In genomic region chr18:39742015-39742466, GRCh38 we compare ENCODE assay signal across 12 cellular contexts.
DNase-seq lines count a peak whose midpoint lies in the region; ATAC-seq and TF ChIP-seq lines count a peak whose summit lies in the region.
"Had no signal": no experiment of that assay in that cellular context is flagged by ENCODE, and none has a peak within 500 bp of the region (broad histone marks: within the 10 kb centered on the region; RNA-seq: fewer than 3 reads in every experiment).

No MANE protein-coding gene starts in this region.

- H3K4me1 Mint-ChIP-seq in activated CD4-positive, alpha-beta T cell treated with anti-CD3 and anti-CD28 coated beads, Interleukin-2, amount 10 ng/mL, durations not matched to agents 24 days and 14 days = no peaks in the 10 kb centered on the region
- peaks cover 2% of the 10 kb centered on the region; the same call in 2 of the 3 replicates for H3K4me1 Mint-ChIP-seq in GM23338

- H3K36me3 Mint-ChIP-seq in activated CD4-positive, alpha-beta T cell treated with anti-CD3 and anti-CD28 coated beads, Interleukin-2, amount 10 ng/mL, durations not matched to agents 24 days and 14 days (ENCODE audit: low read depth) = no peaks in the 10 kb centered on the region
- no peaks in the 10 kb centered on the region for H3K36me3 Mint-ChIP-seq in GM23338 (ENCODE audit: low read depth)

- no peak overlapping the region for H2AFZ ChIP-seq in GM23338

- no peak overlapping the region for H3K27ac ChIP-seq in GM23338 (ENCODE audit: low read depth)
- H3K27ac ChIP-seq: psoas muscle, transverse colon had no signal

- intact Hi-C loops in activated CD4-positive, alpha-beta T cell treated with anti-CD3 and anti-CD28 coated beads, Interleukin-2, amount 10 ng/mL, durations not matched to agents 24 days and 14 days (cut with micrococcal nuclease) = no loop called here

- no peaks in the 10 kb centered on the region for H3K79me2 ChIP-seq in GM23338 (replicated peaks; ENCODE audit: insufficient read depth)

- TF ChIP-seq CTCF in GM23338 (conservative IDR thresholded peaks at IDR 0.05; ENCODE audit: low read depth in 2 of 2) = no peak

- no peaks in the 10 kb centered on the region for H3K9me3 Mint-ChIP-seq in activated CD4-positive, alpha-beta T cell treated with anti-CD3 and anti-CD28 coated beads, Interleukin-2, amount 10 ng/mL, durations not matched to agents 24 days and 14 days
- no peaks in the 10 kb centered on the region for H3K9me3 Mint-ChIP-seq in GM23338

- H3K36me3 ChIP-seq in GM23338 (ENCODE audit: insufficient read depth) = no peaks in the 10 kb centered on the region
- H3K36me3 ChIP-seq: transverse colon had no signal

- no peak overlapping the region for H3K4me3 Mint-ChIP-seq in activated CD4-positive, alpha-beta T cell treated with anti-CD3 and anti-CD28 coated beads, Interleukin-2, amount 10 ng/mL, durations not matched to agents 24 days and 14 days
- H3K4me3 Mint-ChIP-seq in GM23338 = no peak overlapping the region

- DNase-seq in COR-L47 (lab: John Stamatoyannopoulos, UW) (peak; percentile 97), NCI-H187 (lab: John Stamatoyannopoulos, UW) (peak; percentile 19 to 62), NCI-H526 treated with DMSO at 0.1 percent for 48 hours (lab: John Stamatoyannopoulos, UW) (peak; percentile 72), GM23338 (ENCODE audit: low spot score) (no peak)
- no peak for DNase-seq in activated CD4-positive, CD25-positive, alpha-beta regulatory T cell (lab: John Stamatoyannopoulos, UW)
- DNase-seq in activated CD4-positive, alpha-beta T cell treated with anti-CD3 and anti-CD28 coated beads, Interleukin-2, amount 10 ng/mL, durations not matched to agents 24 days and 14 days = no peak
- DNase-seq: activated CD4-positive, alpha-beta T cell treated with anti-CD3 and anti-CD28 coated beads for 48 hours; aorta; psoas muscle; transverse colon had no signal

- H3K27me3 Mint-ChIP-seq in activated CD4-positive, alpha-beta T cell treated with anti-CD3 and anti-CD28 coated beads, Interleukin-2, amount 10 ng/mL, durations not matched to agents 24 days and 14 days = no peaks in the 10 kb centered on the region
- no peaks in the 10 kb centered on the region for H3K27me3 Mint-ChIP-seq in GM23338 (ENCODE audit: insufficient read depth, low read depth, poor library complexity)

- H3K4me1 ChIP-seq in GM23338 (ENCODE audit: insufficient read depth) = no peaks in the 10 kb centered on the region
- H3K4me1 ChIP-seq: psoas muscle, transverse colon had no signal

- no peak overlapping the region for H3K4me2 ChIP-seq in GM23338

- H4K20me1 ChIP-seq in GM23338 (replicated peaks; ENCODE audit: insufficient read depth) = no peaks in the 10 kb centered on the region

- peak; percentile 92 for ATAC-seq in esophagus mucosa
- ATAC-seq in HG02870 (IDR thresholded peaks at IDR 0.05; ENCODE audit: unreplicated experiment) = no peak
- ATAC-seq in GM23338 = no peak
- ATAC-seq: psoas muscle had no signal

- no peak overlapping the region for H3K4me3 ChIP-seq in GM23338
- H3K4me3 ChIP-seq: psoas muscle, transverse colon had no signal

- no peaks in the 10 kb centered on the region for H3K27me3 ChIP-seq in GM23338 (ENCODE audit: insufficient read depth)
- H3K27me3 ChIP-seq: transverse colon had no signal

- no peaks in the 10 kb centered on the region for H3K9me2 ChIP-seq in GM23338 (ENCODE audit: insufficient read depth)

- no peaks in the 10 kb centered on the region for H3F3A ChIP-seq in GM23338 (replicated peaks; ENCODE audit: low read depth)

- no peak overlapping the region for H3K27ac Mint-ChIP-seq in activated CD4-positive, alpha-beta T cell treated with anti-CD3 and anti-CD28 coated beads, Interleukin-2, amount 10 ng/mL, durations not matched to agents 24 days and 14 days
- H3K27ac Mint-ChIP-seq in GM23338 = no peak overlapping the region

TF ChIP-seq in GM23338, 12 proteins besides CTCF, POLR2A, EP300 and RAD21:
- TF ChIP-seq ZNF114 (CRISPR knock-in tag; IDR thresholded peaks at IDR 0.05) (no peak), JUNB (IDR thresholded peaks at IDR 0.05; ENCODE audit: unreplicated experiment) (no peak), NANOG (IDR thresholded peaks at IDR 0.05; ENCODE audit: borderline replicate concordance) (no peak), REST (IDR thresholded peaks at IDR 0.05; ENCODE audit: unreplicated experiment) (no peak), CREB1 (CRISPR knock-in tag; IDR thresholded peaks at IDR 0.05; ENCODE audit: low read depth) (no peak), ETS1 (IDR thresholded peaks at IDR 0.05) (no peak)

Comparison
In these comparisons a context has a peak if more than half of its experiments do, and no peak if none do; other contexts are left out.
1. DNase-seq: peak in COR-L47 (single experiment), NCI-H187 (2 of 2) and NCI-H526 treated with DMSO at 0.1 percent for 48 hours (single experiment); none in activated CD4-positive, CD25-positive, alpha-beta regulatory T cell (0 of 4), activated CD4-positive, alpha-beta T cell treated with anti-CD3 and anti-CD28 coated beads, Interleukin-2, amount 10 ng/mL, durations not matched to agents 24 days and 14 days (single experiment) and GM23338 (single experiment).